ENCODE assay signal across 8 cellular contexts in genomic region chr22:28741758-28742561, GRCh38. TPM values are rescaled to one million over a fixed set of nuclear protein-coding genes. Genes with fewer than 3 reads are reported as not detected.
DNase-seq lines count a peak whose midpoint lies in the region; ATAC-seq and TF ChIP-seq lines count a peak whose summit lies in the region.

TSS of gene CHEK2 (minus strand) at chr22:28741820. CDS start at chr22:28734721, 7,099 bp downstream.
A gene with protein sequence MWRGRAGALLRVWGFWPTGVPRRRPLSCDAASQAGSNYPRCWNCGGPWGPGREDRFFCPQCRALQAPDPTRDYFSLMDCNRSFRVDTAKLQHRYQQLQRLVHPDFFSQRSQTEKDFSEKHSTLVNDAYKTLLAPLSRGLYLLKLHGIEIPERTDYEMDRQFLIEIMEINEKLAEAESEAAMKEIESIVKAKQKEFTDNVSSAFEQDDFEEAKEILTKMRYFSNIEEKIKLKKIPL (plus strand): TSS chr22:28742039. CDS start chr22:28742096, 57 bp downstream.

- peak within 1 kb of the TSS; percentile 98 for H3K4me3 Mint-ChIP-seq in T-helper 17 cell

- under 1% methylated on average over 56 of the region's 56 CpGs for WGBS in prostate gland
- under 1% methylated on average over 56 of the region's 56 CpGs for WGBS in urinary bladder

- H3K36me3 Mint-ChIP-seq in T-helper 17 cell (ENCODE audit: low read depth), result peaks cover 2% of the 10 kb centered on the region

- peak in 2 of 4 experiments; percentile 31 to 39 for TF ChIP-seq CTCF in prostate gland (IDR thresholded peaks at IDR 0.05)

- peak within 1 kb of the TSS; percentile 98 for H3K27ac Mint-ChIP-seq in T-helper 17 cell

- ATAC-seq in HG02885 (IDR thresholded peaks at IDR 0.05; ENCODE audit: poor library complexity, unreplicated experiment) (peak; percentile 94), T-helper 17 cell (peak; percentile 96), left ventricle myocardium superior (peak; percentile 98)

- H3K9me3 ChIP-seq in T-helper 17 cell (ENCODE audit: control insufficient read depth, low read length, poor library complexity, severe bottlenecking) (no peaks in the 10 kb centered on the region), prostate gland (no peaks in the 10 kb centered on the region)

- peak; percentile 96 for DNase-seq in NCI-H1694 treated with DMSO at 0.1 percent for 48 hours (lab: John Stamatoyannopoulos, UW)
- DNase-seq in T-helper 17 cell, result peak; percentile 90 to 94 (median 90)
- peak; percentile 79 to 98 (median 96) for DNase-seq in anterior cingulate cortex (lab: John Stamatoyannopoulos, UW)
- DNase-seq in left ventricle myocardium superior, result peak; percentile 97
- peak; percentile 99 for DNase-seq in prostate gland (ENCODE audit: low spot score)

- intact Hi-C loops in left ventricle myocardium superior (cut with micrococcal nuclease) (no loop called here), prostate gland (cut with DNase I) (loop anchor here (1.0 to 2.0 kb wide), 3 partner anchors 30 to 58 kb away; partner anchors contain the start of genes CCDC117 and XBP1)

- H3K27ac ChIP-seq in prostate gland, result peak within 1 kb of the TSS; percentile 96 to 99
- peak within 1 kb of the TSS; percentile 98 for H3K27ac ChIP-seq in urinary bladder (ENCODE audit: low read depth)

- H3K4me1 Mint-ChIP-seq in T-helper 17 cell, result peaks cover 30% of the 10 kb centered on the region

- H3K27me3 ChIP-seq in prostate gland (replicated peaks; ENCODE audit: insufficient read depth), result no peaks in the 10 kb centered on the region

- peak; percentile 73 for TF ChIP-seq POLR2A in GM15510 (IDR thresholded peaks at IDR 0.05; ENCODE audit: borderline replicate concordance, extremely low read depth, insufficient read length)
- TF ChIP-seq POLR2A in prostate gland (IDR thresholded peaks at IDR 0.05), result peak; percentile 46

- no peaks in the 10 kb centered on the region for H3K27me3 Mint-ChIP-seq in T-helper 17 cell

- H3K4me3 ChIP-seq in prostate gland, result peak within 1 kb of the TSS; percentile 78 to 94
- peak within 1 kb of the TSS; percentile 72 for H3K4me3 ChIP-seq in urinary bladder (ENCODE audit: low read depth, low read length)

- H3K36me3 ChIP-seq in prostate gland (peaks cover 0 to 3% of the 10 kb centered on the region in 2 donors), urinary bladder (ENCODE audit: insufficient read depth) (peaks cover 3% of the 10 kb centered on the region)

- H3K4me1 ChIP-seq in prostate gland (replicated peaks) (no peaks in the 10 kb centered on the region), urinary bladder (ENCODE audit: insufficient read depth) (no peaks in the 10 kb centered on the region)

RNA-seq across cellular contexts. Expression of gene CHEK2, which starts in this region (rescaled TPM):
- total RNA-seq in T-helper 17 cell, result 1 to 10 TPM; 7.5 to 8.3 TPM
- total RNA-seq in left ventricle myocardium superior, result 1.3 TPM
- total RNA-seq in prostate gland, result 10 to 100 TPM; 15.6 to 18.6 TPM
- total RNA-seq in urinary bladder, result 15.6 TPM
- 8.8 TPM for polyA plus RNA-seq in urinary bladder

RNA-seq across cellular contexts. Expression of the second gene that starts in this region (rescaled TPM):
- total RNA-seq in T-helper 17 cell (1 to 10 TPM; 5.6 to 7.2 TPM), left ventricle myocardium superior (11.1 TPM), prostate gland (10 to 100 TPM; 27.9 to 39.5 TPM), urinary bladder (13.2 TPM)
- polyA plus RNA-seq in urinary bladder, result 20.7 TPM

Comparison
In these comparisons a context has a peak if more than half of its experiments do, and no peak if none do; other contexts are left out.
1. Peak in every context shown above with its lines: DNase-seq, ATAC-seq, H3K4me3 ChIP-seq and H3K27ac ChIP-seq.